1 cellular context compared by ENCODE assay signal in genomic region chr7:30159698-30160143, GRCh38.
A peak's percentile ranks its signal among the peaks of the same experiment; 100 is the strongest.
TF ChIP-seq lines count a peak whose summit lies in the region.

No MANE protein-coding gene starts in this region.

TF ChIP-seq in HepG2, 621 proteins besides CTCF, POLR2A, EP300 and RAD21 (continued from another document and continues in another):
- peak; percentile 31; the same call in 1 of the 2 replicates for TF ChIP-seq PITX1 (CRISPR knock-in tag; IDR thresholded peaks at IDR 0.05)
- no peak for TF ChIP-seq STAT6 (CRISPR knock-in tag; IDR thresholded peaks at IDR 0.05; ENCODE audit: borderline replicate concordance)
- TF ChIP-seq ZNF781 (CRISPR knock-in tag; IDR thresholded peaks at IDR 0.05; ENCODE audit: borderline replicate concordance, not compliant biosample characterization) = no peak
- no peak for TF ChIP-seq ZNF850 (CRISPR knock-in tag; conservative IDR thresholded peaks at IDR 0.05)
- no peak for TF ChIP-seq ZNF749 (CRISPR knock-in tag; IDR thresholded peaks at IDR 0.05; ENCODE audit: borderline replicate concordance)
- no peak for TF ChIP-seq ZNF75D (CRISPR knock-in tag; IDR thresholded peaks at IDR 0.05; ENCODE audit: borderline replicate concordance)
- no peak for TF ChIP-seq AGO2 (optimal IDR thresholded peaks at IDR 0.05; ENCODE audit: low read depth, low read length)
- no peak for TF ChIP-seq STAT5B (CRISPR knock-in tag; IDR thresholded peaks at IDR 0.05)
- no peak for TF ChIP-seq ZBTB49 (CRISPR knock-in tag; IDR thresholded peaks at IDR 0.05; ENCODE audit: borderline replicate concordance)
- peak; percentile 75 for TF ChIP-seq ARID5B (CRISPR knock-in tag; IDR thresholded peaks at IDR 0.05)
- peak; percentile 71 for TF ChIP-seq PPARG (CRISPR knock-in tag; conservative IDR thresholded peaks at IDR 0.05)
- no peak for TF ChIP-seq ZNF879 (CRISPR knock-in tag; IDR thresholded peaks at IDR 0.05)
- TF ChIP-seq SMARCC2 (IDR thresholded peaks at IDR 0.05) = no peak
- TF ChIP-seq SALL1 (CRISPR knock-in tag; IDR thresholded peaks at IDR 0.05) = peak; percentile 61; the same call in 1 of the 2 replicates
- TF ChIP-seq ASH2L (IDR thresholded peaks at IDR 0.05; ENCODE audit: insufficient read length, low read depth, low read length) = no peak
- no peak for TF ChIP-seq ZNF101 (CRISPR knock-in tag; IDR thresholded peaks at IDR 0.05; ENCODE audit: borderline replicate concordance, low read depth)
- no peak for TF ChIP-seq KMT2B (CRISPR knock-in tag; IDR thresholded peaks at IDR 0.05)
- no peak for TF ChIP-seq ZNF761 (CRISPR knock-in tag; conservative IDR thresholded peaks at IDR 0.05)
- TF ChIP-seq ZNF784 (CRISPR knock-in tag; IDR thresholded peaks at IDR 0.05; ENCODE audit: borderline replicate concordance) = no peak
- TF ChIP-seq ZNF225 (CRISPR knock-in tag; IDR thresholded peaks at IDR 0.05) = no peak
- TF ChIP-seq GFI1 (CRISPR knock-in tag; IDR thresholded peaks at IDR 0.05; ENCODE audit: borderline replicate concordance) = no peak
- TF ChIP-seq SATB2 (CRISPR knock-in tag; IDR thresholded peaks at IDR 0.05) = no peak
- no peak for TF ChIP-seq POGK (CRISPR knock-in tag; conservative IDR thresholded peaks at IDR 0.05)
- TF ChIP-seq FOXA3 (CRISPR knock-in tag; IDR thresholded peaks at IDR 0.05) = peak; percentile 41; the same call in 1 of the 2 replicates
- TF ChIP-seq HOXA3 (CRISPR knock-in tag; IDR thresholded peaks at IDR 0.05) = peak; percentile 30; the same call in 1 of the 2 replicates
- no peak for TF ChIP-seq UBTF (CRISPR knock-in tag; IDR thresholded peaks at IDR 0.05)
- no peak for TF ChIP-seq ELF3 (CRISPR knock-in tag; IDR thresholded peaks at IDR 0.05)
- TF ChIP-seq ZNF280D (CRISPR knock-in tag; IDR thresholded peaks at IDR 0.05) = no peak
- TF ChIP-seq ZNF44 (CRISPR knock-in tag; IDR thresholded peaks at IDR 0.05) = no peak
- TF ChIP-seq ZNF414 (CRISPR knock-in tag; IDR thresholded peaks at IDR 0.05) = no peak
- TF ChIP-seq ZNF10 (CRISPR knock-in tag; IDR thresholded peaks at IDR 0.05; ENCODE audit: borderline replicate concordance, low read depth) = no peak
- peak; percentile 77; the same call in 1 of the 2 replicates for TF ChIP-seq RXRA (CRISPR knock-in tag; IDR thresholded peaks at IDR 0.05)
- TF ChIP-seq PHF8 (CRISPR knock-in tag; IDR thresholded peaks at IDR 0.05) = no peak
- TF ChIP-seq SOX6 (IDR thresholded peaks at IDR 0.05) = no peak
- TF ChIP-seq SOX6 (CRISPR knock-in tag; IDR thresholded peaks at IDR 0.05) = peak; percentile 57
- TF ChIP-seq JUN (CRISPR knock-in tag; IDR thresholded peaks at IDR 0.05) = no peak
- peak; percentile 51; the same call in 1 of the 2 replicates for TF ChIP-seq BORCS8-MEF2B (CRISPR knock-in tag; IDR thresholded peaks at IDR 0.05)
- TF ChIP-seq ZNF136 (CRISPR knock-in tag; IDR thresholded peaks at IDR 0.05; ENCODE audit: low read depth) = no peak
- TF ChIP-seq TSC22D2 (CRISPR knock-in tag; IDR thresholded peaks at IDR 0.05; ENCODE audit: borderline replicate concordance) = no peak
- TF ChIP-seq MTA1 (CRISPR knock-in tag; IDR thresholded peaks at IDR 0.05; ENCODE audit: borderline replicate concordance) = 0 out of 2 replicates have a peak, but pooled peaks have one; percentile 41
- 0 out of 2 replicates have a peak, but pooled peaks have one; percentile 31 for TF ChIP-seq MEF2D (CRISPR knock-in tag; IDR thresholded peaks at IDR 0.05)
- no peak for TF ChIP-seq NR2F6 (IDR thresholded peaks at IDR 0.05)
- 0 out of 2 replicates have a peak, but pooled peaks have one; percentile 18 for TF ChIP-seq NR2F6 (CRISPR knock-in tag; IDR thresholded peaks at IDR 0.05)
- TF ChIP-seq SP5 (CRISPR knock-in tag; IDR thresholded peaks at IDR 0.05; ENCODE audit: borderline replicate concordance, low read depth) = 0 out of 2 replicates have a peak, but pooled peaks have one; percentile 28
- TF ChIP-seq THAP11 (CRISPR knock-in tag; IDR thresholded peaks at IDR 0.05) = no peak
- no peak for TF ChIP-seq RAD51 (IDR thresholded peaks at IDR 0.05; ENCODE audit: borderline replicate concordance)
- no peak for TF ChIP-seq EED (CRISPR knock-in tag; IDR thresholded peaks at IDR 0.05)
- no peak for TF ChIP-seq ZNF547 (CRISPR knock-in tag; IDR thresholded peaks at IDR 0.05)
- TF ChIP-seq ESRRA (CRISPR knock-in tag; IDR thresholded peaks at IDR 0.05; ENCODE audit: low read depth) = peak; percentile 98
- TF ChIP-seq RARA (CRISPR knock-in tag; IDR thresholded peaks at IDR 0.05) = peak; percentile 89
